ENCODE assay signal across 14 cellular contexts in genomic region chr11:114215871-114216803, GRCh38.
DNase-seq lines count a peak whose midpoint lies in the region; ATAC-seq and TF ChIP-seq lines count a peak whose summit lies in the region.
"Had no signal": no experiment of that assay in that cellular context is flagged by ENCODE, and none has a peak within 500 bp of the region (broad histone marks: within the 10 kb centered on the region; RNA-seq: fewer than 3 reads in every experiment).

No MANE protein-coding gene starts in this region.

- H3K4me1 ChIP-seq in trophoblast cell (ENCODE audit: control insufficient read depth in 1 of 2, insufficient read depth in 2 of 2, low read length in 2 of 2): peaks cover 27 to 34% of the 10 kb centered on the region in 2 experiments

- no peak overlapping the region for H4K91ac ChIP-seq in trophoblast cell (ENCODE audit: low read depth, low read length)

- TF ChIP-seq CTCF in fibroblast of villous mesenchyme (IDR thresholded peaks at IDR 0.05; ENCODE audit: insufficient read depth, low read depth, low read length): no peak

- DNase-seq in T-helper 1 cell (no peak), T-cell (peak in 1 of 34 experiments; percentile 7), fibroblast of villous mesenchyme (ENCODE audit: low read depth) (peak; percentile 83), trophoblast cell (no peak), NCI-H82 (lab: John Stamatoyannopoulos, UW) (no peak), GM19240 (ENCODE audit: insufficient read length, low spot score) (no peak)
- DNase-seq: Calu3, kidney glomerular epithelial cell, NCI-H1417, NCI-H446 treated with DMSO at 0.1 percent for 48 hours had no signal

- no peak overlapping the region for H4K8ac ChIP-seq in trophoblast cell (ENCODE audit: low read depth, low read length)

- no peak overlapping the region for H2BK5ac ChIP-seq in trophoblast cell (ENCODE audit: low read depth, low read length, poor library complexity)

- H3K4ac ChIP-seq in trophoblast cell (ENCODE audit: low read depth, low read length): no peak overlapping the region

- no peaks in the 10 kb centered on the region for H3K36me3 ChIP-seq in trophoblast cell (ENCODE audit: control insufficient read depth in 1 of 2, insufficient read depth in 2 of 2, low read length in 2 of 2)

- no peak overlapping the region for H3K4me3 ChIP-seq in fibroblast of villous mesenchyme (ENCODE audit: low read depth, low read length)
- H3K4me3 ChIP-seq in trophoblast cell (ENCODE audit: low read depth, low read length): peak overlapping the region; percentile 42

- no peak overlapping the region for H3K9ac ChIP-seq in trophoblast cell (ENCODE audit: low read length)

- TF ChIP-seq POLR2A in GM18505 (IDR thresholded peaks at IDR 0.05; ENCODE audit: borderline replicate concordance, extremely low read depth, insufficient read depth, insufficient read length): no peak

- H3K27ac Mint-ChIP-seq in T-helper 1 cell treated with Interleukin-12 subunit alpha and Interleukin-12 subunit beta and Interleukin-4 antibody, amounts not matched to agents 30 μg/mL and 1 μg/mL, for 36 hours: peak overlapping the region; percentile 64
- peak overlapping the region; percentile 4 to 65 for H3K27ac Mint-ChIP-seq in T-cell
- H3K27ac Mint-ChIP-seq: nephron had no signal

- CTCF ChIA-PET in T-cell (lab: Charles Lee): interaction anchor here (0.5 to 1.1 kb wide), 2 partner anchors 45 to 65 kb away, joined by 5 to 6 read pairs; no protein-coding TSS in a partner anchor

- no peak overlapping the region for H3K23ac ChIP-seq in trophoblast cell (ENCODE audit: low read length)

- no peak overlapping the region for H2BK12ac ChIP-seq in trophoblast cell (ENCODE audit: low read length)

- H3K9me3 ChIP-seq in trophoblast cell (ENCODE audit: insufficient read depth, low read depth, low read length): no peaks in the 10 kb centered on the region

- no peak overlapping the region for H2BK120ac ChIP-seq in trophoblast cell (ENCODE audit: insufficient read depth, low read length, poor library complexity)

- H2AFZ ChIP-seq in trophoblast cell (ENCODE audit: insufficient read depth, low read length, poor library complexity): peak overlapping the region; percentile 31

- H3K27me3 ChIP-seq in trophoblast cell (ENCODE audit: insufficient read depth, low read length): no peaks in the 10 kb centered on the region

- H3K4me3 Mint-ChIP-seq in T-helper 1 cell treated with Interleukin-12 subunit alpha and Interleukin-12 subunit beta and Interleukin-4 antibody, amounts not matched to agents 30 μg/mL and 1 μg/mL, for 36 hours: peak overlapping the region; percentile 26
- peak overlapping the region in 1 of 3 donors; percentile 2 for H3K4me3 Mint-ChIP-seq in T-cell
- H3K4me3 Mint-ChIP-seq: nephron had no signal

- no peak overlapping the region for H3K18ac ChIP-seq in trophoblast cell (ENCODE audit: low read length)

- no peak overlapping the region for H3K4me2 ChIP-seq in trophoblast cell (ENCODE audit: low read length)

- H4K12ac ChIP-seq in trophoblast cell (ENCODE audit: low read depth, low read length): no peak overlapping the region

- H3K9me3 Mint-ChIP-seq in T-helper 1 cell treated with Interleukin-12 subunit alpha and Interleukin-12 subunit beta and Interleukin-4 antibody, amounts not matched to agents 30 μg/mL and 1 μg/mL, for 36 hours: no peaks in the 10 kb centered on the region
- H3K9me3 Mint-ChIP-seq in T-cell: no peaks in the 10 kb centered on the region
- H3K9me3 Mint-ChIP-seq: nephron had no signal

- H2AK5ac ChIP-seq in trophoblast cell (ENCODE audit: low read length): no peak overlapping the region

- peaks cover 21% of the 10 kb centered on the region for H3K79me1 ChIP-seq in trophoblast cell (ENCODE audit: low read length)

- peaks cover 33% of the 10 kb centered on the region for H3K4me1 Mint-ChIP-seq in T-helper 1 cell treated with Interleukin-12 subunit alpha and Interleukin-12 subunit beta and Interleukin-4 antibody, amounts not matched to agents 30 μg/mL and 1 μg/mL, for 36 hours (ENCODE audit: low read depth)
- H3K4me1 Mint-ChIP-seq in T-cell: peaks cover 28 to 46% (median 31%) of the 10 kb centered on the region in 3 donors

- H3K14ac ChIP-seq in trophoblast cell (ENCODE audit: low read length): no peak overlapping the region

- POLR2A ChIA-PET in T-cell (lab: Charles Lee): interaction anchor here in 1 of 2 donors (0.8 kb wide), 1 partner anchor 35 kb away, joined by 3 read pairs; no protein-coding TSS in a partner anchor

- WGBS in trophoblast cell (ENCODE audit: extremely low coverage, insufficient coverage, insufficient read length): no CpG with 5 or more reads among the region's 6 CpGs

- ATAC-seq in T-cell (replicated peaks in 1 of 4) (peak in 3 of 4 experiments; percentile 24 to 43 (median 34)), GM18505 (IDR thresholded peaks at IDR 0.05; ENCODE audit: unreplicated experiment) (no peak)
- ATAC-seq: Panc1 had no signal

- H3K79me2 ChIP-seq in trophoblast cell (ENCODE audit: control insufficient read depth, insufficient read depth, low read length, poor library complexity): no peaks in the 10 kb centered on the region

- H3K27me3 Mint-ChIP-seq in T-helper 1 cell treated with Interleukin-12 subunit alpha and Interleukin-12 subunit beta and Interleukin-4 antibody, amounts not matched to agents 30 μg/mL and 1 μg/mL, for 36 hours (ENCODE audit: low read depth): peaks cover 6% of the 10 kb centered on the region
- no peaks in the 10 kb centered on the region for H3K27me3 Mint-ChIP-seq in T-cell

- peaks cover 2% of the 10 kb centered on the region for H3K36me3 Mint-ChIP-seq in T-helper 1 cell treated with Interleukin-12 subunit alpha and Interleukin-12 subunit beta and Interleukin-4 antibody, amounts not matched to agents 30 μg/mL and 1 μg/mL, for 36 hours (ENCODE audit: low read depth)
- no peaks in the 10 kb centered on the region for H3K36me3 Mint-ChIP-seq in T-cell

- H3K27ac ChIP-seq in trophoblast cell (ENCODE audit: low read depth, low read length): no peak overlapping the region
